ENCODE assay signal across 15 cellular contexts in genomic region chr2:237721828-237722227, GRCh38.
DNase-seq lines count a peak whose midpoint lies in the region; ATAC-seq and TF ChIP-seq lines count a peak whose summit lies in the region.
"Had no signal": no experiment of that assay in that cellular context is flagged by ENCODE, and none has a peak within 500 bp of the region (broad histone marks: within the 10 kb centered on the region; RNA-seq: fewer than 3 reads in every experiment).

No MANE protein-coding gene starts in this region.

- H3K36me3 ChIP-seq in CD8-positive, alpha-beta memory T cell (ENCODE audit: insufficient read depth, low read length): no peaks in the 10 kb centered on the region
- H3K36me3 ChIP-seq in gastroesophageal sphincter (peaks cover 0 to 11% of the 10 kb centered on the region in 2 donors), psoas muscle (ENCODE audit: insufficient read depth in 1 of 2, low read depth in 1 of 2) (peaks cover 0 to 12% of the 10 kb centered on the region in 2 donors)
- H3K36me3 ChIP-seq: HAP-1 had no signal

- POLR2A ChIA-PET in CD8-positive, alpha-beta memory T cell (lab: Charles Lee): no interaction called here
- POLR2A ChIA-PET in T-cell (lab: Charles Lee): no interaction called here

- H3K4me3 Mint-ChIP-seq in CD8-positive, alpha-beta memory T cell: no peak overlapping the region
- no peak overlapping the region for H3K4me3 Mint-ChIP-seq in T-cell
- H3K4me3 Mint-ChIP-seq: activated CD4-positive, alpha-beta T cell treated with anti-CD3 and anti-CD28 coated beads, Interleukin-2, amount 10 ng/mL, durations not matched to agents 7 days and 5 days; activated naive CD4-positive, alpha-beta T cell treated with anti-CD3 and anti-CD28 coated beads, Interleukin-2, amount 10 ng/mL, durations not matched to agents 7 days and 5 days; T-helper 1 cell treated with Interleukin-12 subunit alpha and Interleukin-12 subunit beta and Interleukin-4 antibody, amounts not matched to agents 30 μg/mL and 1 μg/mL, for 36 hours had no signal

- ATAC-seq in T-cell (replicated peaks in 1 of 4) (no peak), gastroesophageal sphincter (no peak), psoas muscle (no peak)

- H3K4me3 ChIP-seq in CD8-positive, alpha-beta memory T cell (ENCODE audit: low read length): no peak overlapping the region
- H3K4me3 ChIP-seq in gastroesophageal sphincter (no peak overlapping the region), psoas muscle (no peak overlapping the region)
- H3K4me3 ChIP-seq: HAP-1 had no signal

- intact Hi-C loops in psoas muscle (cut with DNase I): no loop called here

- no peaks in the 10 kb centered on the region for H3K9me3 ChIP-seq in CD8-positive, alpha-beta memory T cell (ENCODE audit: low read length)
- H3K9me3 ChIP-seq in gastroesophageal sphincter (no peaks in the 10 kb centered on the region), psoas muscle (no peaks in the 10 kb centered on the region)
- H3K9me3 ChIP-seq: HAP-1 had no signal

- H3K4me1 Mint-ChIP-seq in CD8-positive, alpha-beta memory T cell: peaks cover 63 to 94% (median 90%) of the 10 kb centered on the region in 3 donors
- H3K4me1 Mint-ChIP-seq in T-cell: peaks cover 67 to 78% (median 78%) of the 10 kb centered on the region in 3 donors

- H3K27me3 ChIP-seq in CD8-positive, alpha-beta memory T cell (ENCODE audit: insufficient read depth, low read length, poor library complexity, severe bottlenecking): no peaks in the 10 kb centered on the region
- H3K27me3 ChIP-seq in gastroesophageal sphincter (no peaks in the 10 kb centered on the region), psoas muscle (ENCODE audit: insufficient read depth in 3 of 3, low read length in 2 of 3) (no peaks in the 10 kb centered on the region)

- peaks cover 0 to 2% (median 0%) of the 10 kb centered on the region in 5 donors for H3K9me3 Mint-ChIP-seq in CD8-positive, alpha-beta memory T cell
- H3K9me3 Mint-ChIP-seq in T-cell: no peaks in the 10 kb centered on the region
- H3K9me3 Mint-ChIP-seq: activated CD4-positive, alpha-beta T cell treated with anti-CD3 and anti-CD28 coated beads, Interleukin-2, amount 10 ng/mL, durations not matched to agents 7 days and 5 days; activated naive CD4-positive, alpha-beta T cell treated with anti-CD3 and anti-CD28 coated beads, Interleukin-2, amount 10 ng/mL, durations not matched to agents 7 days and 5 days; T-helper 1 cell treated with Interleukin-12 subunit alpha and Interleukin-12 subunit beta and Interleukin-4 antibody, amounts not matched to agents 30 μg/mL and 1 μg/mL, for 36 hours had no signal

- no peak for TF ChIP-seq CTCF in gastroesophageal sphincter (IDR thresholded peaks at IDR 0.05)
- no peak for TF ChIP-seq CTCF in psoas muscle (IDR thresholded peaks at IDR 0.05)

- DNase-seq in CD8-positive, alpha-beta memory T cell: no peak
- no peak for DNase-seq in T-cell
- DNase-seq in psoas muscle: no peak
- DNase-seq in Ammon's horn (ENCODE audit: low spot score): no peak
- DNase-seq in AG20443 (ENCODE audit: low spot score): no peak
- DNase-seq in epidermal melanocyte (ENCODE audit: insufficient read length, low spot score): no peak
- DNase-seq: activated CD4-positive, alpha-beta T cell treated with anti-CD3 and anti-CD28 coated beads, Interleukin-2, amount 10 ng/mL, durations not matched to agents 7 days and 5 days; activated naive CD4-positive, alpha-beta T cell treated with anti-CD3 and anti-CD28 coated beads, Interleukin-2, amount 10 ng/mL, durations not matched to agents 7 days and 5 days; COR-L47; NCI-H2227 treated with DMSO at 0.1 percent for 48 hours; OCI-M1; substantia nigra had no signal

- TF ChIP-seq EP300 in gastroesophageal sphincter (IDR thresholded peaks at IDR 0.05): no peak

- no peak for TF ChIP-seq POLR2A in gastroesophageal sphincter (IDR thresholded peaks at IDR 0.05)

- 62 to 76% methylated on average over 4 to 7 of the region's 8 CpGs for WGBS in gastroesophageal sphincter (ENCODE audit: low coverage in 1 of 2), 2 donors
- WGBS in psoas muscle, 3 donors: 60 to 74% (median 61%) methylated on average over 8 of the region's 8 CpGs

- peaks cover 0 to 6% of the 10 kb centered on the region in 2 donors for H3K27me3 Mint-ChIP-seq in CD8-positive, alpha-beta memory T cell
- no peaks in the 10 kb centered on the region for H3K27me3 Mint-ChIP-seq in T-cell
- H3K27me3 Mint-ChIP-seq: activated CD4-positive, alpha-beta T cell treated with anti-CD3 and anti-CD28 coated beads, Interleukin-2, amount 10 ng/mL, durations not matched to agents 7 days and 5 days; activated naive CD4-positive, alpha-beta T cell treated with anti-CD3 and anti-CD28 coated beads, Interleukin-2, amount 10 ng/mL, durations not matched to agents 7 days and 5 days had no signal

- no peaks in the 10 kb centered on the region for H3K4me1 ChIP-seq in CD8-positive, alpha-beta memory T cell (ENCODE audit: insufficient read depth, low read length)
- peaks cover 0 to 88% (median 8%) of the 10 kb centered on the region in 3 donors for H3K4me1 ChIP-seq in gastroesophageal sphincter
- peaks cover 79% of the 10 kb centered on the region for H3K4me1 ChIP-seq in psoas muscle

- H3K36me3 Mint-ChIP-seq in CD8-positive, alpha-beta memory T cell: peaks cover 0 to 68% (median 10%) of the 10 kb centered on the region in 3 donors
- peaks cover 26% of the 10 kb centered on the region for H3K36me3 Mint-ChIP-seq in T-cell

- H3K27ac Mint-ChIP-seq in CD8-positive, alpha-beta memory T cell: peak overlapping the region; percentile 12 to 94 (median 72)
- H3K27ac Mint-ChIP-seq in T-cell: peak overlapping the region; percentile 29 to 58
- H3K27ac Mint-ChIP-seq: activated CD4-positive, alpha-beta T cell treated with anti-CD3 and anti-CD28 coated beads, Interleukin-2, amount 10 ng/mL, durations not matched to agents 7 days and 5 days; activated naive CD4-positive, alpha-beta T cell treated with anti-CD3 and anti-CD28 coated beads, Interleukin-2, amount 10 ng/mL, durations not matched to agents 7 days and 5 days had no signal

- no peak overlapping the region for H3K27ac ChIP-seq in CD8-positive, alpha-beta memory T cell (ENCODE audit: low read depth, low read length)
- H3K27ac ChIP-seq in gastroesophageal sphincter (peak overlapping the region in 3 of 4 donors; percentile 39 to 55 (median 45)), psoas muscle (peak overlapping the region; percentile 86)

- CTCF ChIA-PET in CD8-positive, alpha-beta memory T cell (lab: Charles Lee): interaction anchor here (0.7 kb wide), 1 partner anchor 23 kb away, joined by 3 read pairs; no protein-coding TSS in a partner anchor
- CTCF ChIA-PET in T-cell (lab: Charles Lee): no interaction called here
